Comparison of ENCODE assay signal across 1 cellular context in the genomic region with DNA sequence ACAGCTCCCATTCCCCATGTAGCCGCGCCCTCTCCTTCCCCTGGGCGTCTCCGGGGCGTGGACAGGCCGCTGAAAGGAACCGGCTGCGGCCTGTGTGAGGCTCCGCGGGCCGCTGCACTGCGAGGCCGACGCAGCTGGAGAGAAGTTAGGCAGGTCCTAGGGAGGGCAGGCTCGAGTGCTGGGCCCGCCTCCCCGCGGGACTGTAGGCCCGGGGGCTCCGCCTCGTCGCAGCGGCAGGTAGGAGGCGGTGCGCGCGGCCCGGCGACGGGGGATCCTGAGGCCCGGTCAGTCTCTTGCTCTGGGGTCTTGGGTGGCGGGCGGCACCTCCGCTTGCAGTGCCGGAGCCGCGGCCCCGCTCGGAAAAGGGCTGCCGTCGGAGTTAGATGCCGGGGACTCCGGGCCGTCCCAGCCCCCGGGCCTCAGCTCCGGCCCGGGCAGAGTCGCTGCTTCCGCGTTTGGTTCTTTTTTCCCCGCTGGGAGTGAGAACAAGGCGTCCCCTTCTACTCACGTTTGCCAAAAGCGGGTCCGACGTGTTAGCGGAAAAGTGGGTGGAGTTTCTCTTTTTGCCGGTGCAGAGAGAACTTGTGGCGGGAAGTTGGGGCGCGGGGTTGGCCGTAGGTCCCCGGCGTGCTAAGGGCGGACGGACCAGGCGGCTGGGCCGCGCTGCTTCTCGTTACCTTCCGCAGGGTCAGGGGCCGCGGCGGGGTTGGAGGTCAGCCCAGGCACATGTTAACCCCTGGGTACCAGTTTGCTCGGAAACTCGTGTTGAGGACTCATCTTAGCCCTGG.
TF ChIP-seq lines count a peak whose summit lies in the region.

TSS of gene VRK2 (plus strand) at position 222 of the 788 bp plus-strand sequence. CDS start 2,026 bp downstream, outside the sequence.

TF ChIP-seq in HEK293, 187 proteins besides CTCF, POLR2A, EP300 and RAD21 (continued from another document and continues in another):
- no peak; the same call in none of the 2 replicates for TF ChIP-seq ZNF561 (tag by site-specific recombination; IDR thresholded peaks at IDR 0.05; ENCODE audit: borderline replicate concordance)
- TF ChIP-seq ZNF768 (tag by site-specific recombination; IDR thresholded peaks at IDR 0.05) = 0 out of 2 replicates have a peak, but pooled peaks have one; percentile 3
- peak; percentile 75; the same call in 1 of the 2 replicates for TF ChIP-seq KLF7 (tag by site-specific recombination; IDR thresholded peaks at IDR 0.05; ENCODE audit: borderline replicate concordance)
- TF ChIP-seq ZNF571 (tag by site-specific recombination; IDR thresholded peaks at IDR 0.05) = no peak
- no peak for TF ChIP-seq ZNF529 (tag by site-specific recombination; IDR thresholded peaks at IDR 0.05; ENCODE audit: insufficient replicate concordance)
- TF ChIP-seq GLIS1 (tag by site-specific recombination; IDR thresholded peaks at IDR 0.05) = peak; percentile 56
- peak; percentile 4 for TF ChIP-seq ZSCAN30 (tag by site-specific recombination; IDR thresholded peaks at IDR 0.05)
- TF ChIP-seq ZNF302 (tag by site-specific recombination; IDR thresholded peaks at IDR 0.05; ENCODE audit: low read depth) = no peak
- TF ChIP-seq ZSCAN16 (tag by site-specific recombination; IDR thresholded peaks at IDR 0.05) = 0 out of 2 replicates have a peak, but pooled peaks have one; percentile 42
- no peak for TF ChIP-seq ZNF184 (tag by site-specific recombination; IDR thresholded peaks at IDR 0.05)
- no peak for TF ChIP-seq BCL11A (tag by site-specific recombination; IDR thresholded peaks at IDR 0.05; ENCODE audit: low read depth)
- TF ChIP-seq, protein P1, sequence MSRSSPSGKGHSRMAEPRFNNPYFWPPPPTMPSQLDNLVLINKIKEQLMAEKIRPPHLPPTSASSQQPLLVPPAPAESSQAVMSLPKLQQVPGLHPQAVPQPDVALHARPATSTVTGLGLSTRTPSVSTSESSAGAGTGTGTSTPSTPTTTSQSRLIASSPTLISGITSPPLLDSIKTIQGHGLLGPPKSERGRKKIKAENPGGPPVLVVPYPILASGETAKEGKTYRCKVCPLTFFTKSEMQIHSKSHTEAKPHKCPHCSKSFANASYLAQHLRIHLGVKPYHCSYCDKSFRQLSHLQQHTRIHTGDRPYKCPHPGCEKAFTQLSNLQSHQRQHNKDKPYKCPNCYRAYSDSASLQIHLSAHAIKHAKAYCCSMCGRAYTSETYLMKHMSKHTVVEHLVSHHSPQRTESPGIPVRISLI (tag by site-specific recombination; IDR thresholded peaks at IDR 0.05) = peak; percentile 82
- TF ChIP-seq ZNF610 (tag by site-specific recombination; IDR thresholded peaks at IDR 0.05; ENCODE audit: borderline replicate concordance) = no peak
- TF ChIP-seq ZNF433 (tag by site-specific recombination; IDR thresholded peaks at IDR 0.05; ENCODE audit: low read depth) = no peak
- peak; percentile 60; the same call in 1 of the 2 replicates for TF ChIP-seq ZNF501 (tag by site-specific recombination; IDR thresholded peaks at IDR 0.05)
- peak; percentile 74 for TF ChIP-seq KLF16 (tag by site-specific recombination; IDR thresholded peaks at IDR 0.05)
- no peak for TF ChIP-seq ZNF10 (tag by site-specific recombination; IDR thresholded peaks at IDR 0.05)
- no peak for TF ChIP-seq ZNF350 (tag by site-specific recombination; IDR thresholded peaks at IDR 0.05)
- TF ChIP-seq OVOL3 (tag by site-specific recombination; IDR thresholded peaks at IDR 0.05) = no peak
- TF ChIP-seq ZNF157 (tag by site-specific recombination; IDR thresholded peaks at IDR 0.05) = no peak
- no peak for TF ChIP-seq TCF7L2 (IDR thresholded peaks at IDR 0.05; ENCODE audit: borderline replicate concordance, low read depth, low read length)
- no peak for TF ChIP-seq ZNF214 (tag by site-specific recombination; IDR thresholded peaks at IDR 0.05; ENCODE audit: borderline replicate concordance)
- no peak for TF ChIP-seq ZNF280D (tag by site-specific recombination; IDR thresholded peaks at IDR 0.05)
- peak; percentile 91 for TF ChIP-seq ZBTB20 (tag by site-specific recombination; IDR thresholded peaks at IDR 0.05)
- TF ChIP-seq ZNF23 (tag by site-specific recombination; IDR thresholded peaks at IDR 0.05; ENCODE audit: borderline replicate concordance) = no peak
- TF ChIP-seq ZNF560 (tag by site-specific recombination; IDR thresholded peaks at IDR 0.05; ENCODE audit: borderline replicate concordance) = no peak
- peak; percentile 61; the same call in 1 of the 2 replicates for TF ChIP-seq KLF10 (tag by site-specific recombination; IDR thresholded peaks at IDR 0.05)
- no peak for TF ChIP-seq ZNF112 (tag by site-specific recombination; IDR thresholded peaks at IDR 0.05)
- TF ChIP-seq, protein P2, sequence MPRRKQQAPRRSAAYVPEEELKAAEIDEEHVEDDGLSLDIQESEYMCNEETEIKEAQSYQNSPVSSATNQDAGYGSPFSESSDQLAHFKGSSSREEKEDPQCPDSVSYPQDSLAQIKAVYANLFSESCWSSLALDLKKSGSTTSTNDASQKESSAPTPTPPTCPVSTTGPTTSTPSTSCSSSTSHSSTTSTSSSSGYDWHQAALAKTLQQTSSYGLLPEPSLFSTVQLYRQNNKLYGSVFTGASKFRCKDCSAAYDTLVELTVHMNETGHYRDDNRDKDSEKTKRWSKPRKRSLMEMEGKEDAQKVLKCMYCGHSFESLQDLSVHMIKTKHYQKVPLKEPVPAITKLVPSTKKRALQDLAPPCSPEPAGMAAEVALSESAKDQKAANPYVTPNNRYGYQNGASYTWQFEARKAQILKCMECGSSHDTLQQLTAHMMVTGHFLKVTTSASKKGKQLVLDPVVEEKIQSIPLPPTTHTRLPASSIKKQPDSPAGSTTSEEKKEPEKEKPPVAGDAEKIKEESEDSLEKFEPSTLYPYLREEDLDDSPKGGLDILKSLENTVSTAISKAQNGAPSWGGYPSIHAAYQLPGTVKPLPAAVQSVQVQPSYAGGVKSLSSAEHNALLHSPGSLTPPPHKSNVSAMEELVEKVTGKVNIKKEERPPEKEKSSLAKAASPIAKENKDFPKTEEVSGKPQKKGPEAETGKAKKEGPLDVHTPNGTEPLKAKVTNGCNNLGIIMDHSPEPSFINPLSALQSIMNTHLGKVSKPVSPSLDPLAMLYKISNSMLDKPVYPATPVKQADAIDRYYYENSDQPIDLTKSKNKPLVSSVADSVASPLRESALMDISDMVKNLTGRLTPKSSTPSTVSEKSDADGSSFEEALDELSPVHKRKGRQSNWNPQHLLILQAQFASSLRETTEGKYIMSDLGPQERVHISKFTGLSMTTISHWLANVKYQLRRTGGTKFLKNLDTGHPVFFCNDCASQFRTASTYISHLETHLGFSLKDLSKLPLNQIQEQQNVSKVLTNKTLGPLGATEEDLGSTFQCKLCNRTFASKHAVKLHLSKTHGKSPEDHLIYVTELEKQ (tag by site-specific recombination; IDR thresholded peaks at IDR 0.05; ENCODE audit: borderline replicate concordance) = no peak
- TF ChIP-seq ZNF792 (tag by site-specific recombination; IDR thresholded peaks at IDR 0.05) = no peak
- TF ChIP-seq ZNF600 (tag by site-specific recombination; IDR thresholded peaks at IDR 0.05) = no peak; the same call in none of the 2 replicates
- no peak for TF ChIP-seq ZNF473 (tag by site-specific recombination; IDR thresholded peaks at IDR 0.05)
- TF ChIP-seq ZNF791 (tag by site-specific recombination; IDR thresholded peaks at IDR 0.05) = no peak
- no peak for TF ChIP-seq ZNF391 (tag by site-specific recombination; IDR thresholded peaks at IDR 0.05; ENCODE audit: borderline replicate concordance, low read depth)
- TF ChIP-seq OSR2 (tag by site-specific recombination; IDR thresholded peaks at IDR 0.05) = no peak
- TF ChIP-seq ZFP3 (tag by site-specific recombination; IDR thresholded peaks at IDR 0.05; ENCODE audit: low read depth) = no peak
- no peak; the same call in none of the 2 replicates for TF ChIP-seq KLF17 (tag by site-specific recombination; IDR thresholded peaks at IDR 0.05)
- TF ChIP-seq ZNF692 (tag by site-specific recombination; IDR thresholded peaks at IDR 0.05) = peak; percentile 84
- TF ChIP-seq MZF1 (tag by site-specific recombination; IDR thresholded peaks at IDR 0.05; ENCODE audit: borderline replicate concordance) = no peak
- no peak; the same call in 1 of the 2 replicates for TF ChIP-seq ZFP37 (tag by site-specific recombination; IDR thresholded peaks at IDR 0.05)
- TF ChIP-seq, protein P3, sequence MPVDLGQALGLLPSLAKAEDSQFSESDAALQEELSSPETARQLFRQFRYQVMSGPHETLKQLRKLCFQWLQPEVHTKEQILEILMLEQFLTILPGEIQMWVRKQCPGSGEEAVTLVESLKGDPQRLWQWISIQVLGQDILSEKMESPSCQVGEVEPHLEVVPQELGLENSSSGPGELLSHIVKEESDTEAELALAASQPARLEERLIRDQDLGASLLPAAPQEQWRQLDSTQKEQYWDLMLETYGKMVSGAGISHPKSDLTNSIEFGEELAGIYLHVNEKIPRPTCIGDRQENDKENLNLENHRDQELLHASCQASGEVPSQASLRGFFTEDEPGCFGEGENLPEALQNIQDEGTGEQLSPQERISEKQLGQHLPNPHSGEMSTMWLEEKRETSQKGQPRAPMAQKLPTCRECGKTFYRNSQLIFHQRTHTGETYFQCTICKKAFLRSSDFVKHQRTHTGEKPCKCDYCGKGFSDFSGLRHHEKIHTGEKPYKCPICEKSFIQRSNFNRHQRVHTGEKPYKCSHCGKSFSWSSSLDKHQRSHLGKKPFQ (tag by site-specific recombination; IDR thresholded peaks at IDR 0.05) = no peak
- TF ChIP-seq ZNF777 (tag by site-specific recombination; IDR thresholded peaks at IDR 0.05; ENCODE audit: borderline replicate concordance) = 0 out of 2 replicates have a peak, but pooled peaks have one; percentile 73
- no peak for TF ChIP-seq ZNF830 (tag by site-specific recombination; IDR thresholded peaks at IDR 0.05; ENCODE audit: low read depth)
- no peak for TF ChIP-seq ZNF677 (tag by site-specific recombination; IDR thresholded peaks at IDR 0.05)
- TF ChIP-seq ZNF24 (tag by site-specific recombination; IDR thresholded peaks at IDR 0.05) = no peak
- TF ChIP-seq IKZF3 (tag by site-specific recombination; IDR thresholded peaks at IDR 0.05) = peak; percentile 42; the same call in 1 of the 2 replicates
- TF ChIP-seq SALL2 (tag by site-specific recombination; IDR thresholded peaks at IDR 0.05; ENCODE audit: borderline replicate concordance) = no peak
- TF ChIP-seq SETDB1 (IDR thresholded peaks at IDR 0.05; ENCODE audit: insufficient read length, low read length) = no peak
- TF ChIP-seq ZNF169 (tag by site-specific recombination; IDR thresholded peaks at IDR 0.05) = no peak
- no peak for TF ChIP-seq ZNF416 (tag by site-specific recombination; IDR thresholded peaks at IDR 0.05)
- no peak for TF ChIP-seq ZNF121 (tag by site-specific recombination; IDR thresholded peaks at IDR 0.05)
- no peak for TF ChIP-seq ZNF555 (tag by site-specific recombination; conservative IDR thresholded peaks at IDR 0.05)
- no peak for TF ChIP-seq ZNF132 (tag by site-specific recombination; IDR thresholded peaks at IDR 0.05; ENCODE audit: borderline replicate concordance)
